In the genomic region with DNA sequence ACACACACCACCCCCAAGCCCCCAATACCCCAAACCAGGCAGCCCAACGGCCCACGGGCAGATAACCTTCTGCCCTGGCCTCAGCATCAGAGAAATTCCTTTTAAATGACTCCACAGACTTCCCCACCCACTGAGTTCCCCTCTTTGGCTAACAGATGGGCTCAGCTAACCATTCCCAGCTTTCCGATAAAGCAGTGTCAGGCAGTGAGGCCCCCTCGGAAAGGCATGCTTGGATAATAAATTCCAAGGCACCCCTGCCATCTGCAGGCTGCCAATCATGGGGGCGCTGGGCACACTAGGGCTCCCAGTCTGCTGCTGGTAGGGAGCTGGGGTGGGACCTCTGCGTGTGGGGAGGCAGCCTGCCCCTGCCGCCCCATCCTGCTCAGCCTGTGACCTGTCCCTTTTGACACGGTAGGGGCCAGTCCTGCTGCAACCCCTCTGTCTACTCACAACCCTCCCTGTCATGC, we compare ENCODE assay signal across 1 cellular context.
TF ChIP-seq lines count a peak whose summit lies in the region.

No MANE protein-coding gene starts in this region.

TF ChIP-seq in IMR-90, 13 proteins besides CTCF, POLR2A, EP300 and RAD21 (continued from another document):
- TF ChIP-seq, protein P1, sequence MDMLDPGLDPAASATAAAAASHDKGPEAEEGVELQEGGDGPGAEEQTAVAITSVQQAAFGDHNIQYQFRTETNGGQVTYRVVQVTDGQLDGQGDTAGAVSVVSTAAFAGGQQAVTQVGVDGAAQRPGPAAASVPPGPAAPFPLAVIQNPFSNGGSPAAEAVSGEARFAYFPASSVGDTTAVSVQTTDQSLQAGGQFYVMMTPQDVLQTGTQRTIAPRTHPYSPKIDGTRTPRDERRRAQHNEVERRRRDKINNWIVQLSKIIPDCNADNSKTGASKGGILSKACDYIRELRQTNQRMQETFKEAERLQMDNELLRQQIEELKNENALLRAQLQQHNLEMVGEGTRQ (IDR thresholded peaks at IDR 0.05; ENCODE audit: low read depth, low read length): no peak
- TF ChIP-seq MXI1 (IDR thresholded peaks at IDR 0.05; ENCODE audit: borderline replicate concordance, low read depth, low read length) (no peak), RFX5 (IDR thresholded peaks at IDR 0.05; ENCODE audit: low read depth, low read length) (no peak), MAZ (IDR thresholded peaks at IDR 0.05; ENCODE audit: borderline replicate concordance, low read depth, low read length) (no peak), CEBPB (IDR thresholded peaks at IDR 0.05; ENCODE audit: low read depth, low read length) (no peak)
- TF ChIP-seq, protein P2, sequence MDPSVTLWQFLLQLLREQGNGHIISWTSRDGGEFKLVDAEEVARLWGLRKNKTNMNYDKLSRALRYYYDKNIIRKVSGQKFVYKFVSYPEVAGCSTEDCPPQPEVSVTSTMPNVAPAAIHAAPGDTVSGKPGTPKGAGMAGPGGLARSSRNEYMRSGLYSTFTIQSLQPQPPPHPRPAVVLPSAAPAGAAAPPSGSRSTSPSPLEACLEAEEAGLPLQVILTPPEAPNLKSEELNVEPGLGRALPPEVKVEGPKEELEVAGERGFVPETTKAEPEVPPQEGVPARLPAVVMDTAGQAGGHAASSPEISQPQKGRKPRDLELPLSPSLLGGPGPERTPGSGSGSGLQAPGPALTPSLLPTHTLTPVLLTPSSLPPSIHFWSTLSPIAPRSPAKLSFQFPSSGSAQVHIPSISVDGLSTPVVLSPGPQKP (IDR thresholded peaks at IDR 0.05; ENCODE audit: borderline replicate concordance, low read depth, low read length): no peak
